ENCODE assay signal across 20 cellular contexts in the genomic region with DNA sequence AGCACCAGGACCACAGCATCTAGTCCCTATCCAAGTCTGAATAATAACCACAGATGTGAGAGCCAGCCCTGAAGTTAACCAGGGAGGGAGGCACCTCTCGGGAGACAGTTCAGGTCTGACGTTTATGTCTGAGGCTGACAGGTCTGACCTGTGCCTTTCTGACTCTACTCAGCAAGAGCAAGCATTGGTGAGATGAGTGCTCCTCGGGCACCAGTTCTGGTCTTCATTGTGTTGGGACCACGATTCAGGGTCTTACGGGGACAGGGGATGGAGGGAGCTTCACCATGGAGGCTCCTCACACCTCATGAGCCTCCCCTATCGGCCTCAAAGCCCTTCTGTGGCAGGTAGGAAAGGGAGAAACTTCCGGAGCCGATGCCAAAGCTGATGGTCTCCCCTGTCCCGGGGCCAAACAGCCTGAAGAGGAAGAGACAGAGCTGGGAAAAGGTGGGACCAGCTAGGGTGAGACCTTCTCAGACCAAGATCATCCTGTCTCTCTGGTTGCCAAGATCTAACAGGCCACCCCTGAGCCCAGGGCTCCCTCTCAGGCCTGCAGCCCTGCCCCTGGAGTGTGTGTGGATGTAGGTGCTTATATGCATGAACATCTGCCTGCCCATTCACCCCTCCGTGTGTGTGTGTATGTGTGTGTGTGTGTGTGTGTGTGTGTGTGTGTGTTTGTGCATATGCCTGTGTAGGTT.
A peak's percentile ranks its signal among the peaks of the same experiment; 100 is the strongest.
DNase-seq lines count a peak whose midpoint lies in the region; ATAC-seq, FAIRE-seq and TF ChIP-seq lines count a peak whose summit lies in the region.
"Had no signal": no experiment of that assay in that cellular context is flagged by ENCODE, and none has a peak within 500 bp of the region (broad histone marks: within the 10 kb centered on the region; RNA-seq: fewer than 3 reads in every experiment).

No MANE protein-coding gene starts in this region.

- H4K8ac ChIP-seq in H9 (replicated peaks; ENCODE audit: insufficient read length, low read depth, low read length): no peak overlapping the region

- H3K79me1 ChIP-seq in H9 (ENCODE audit: insufficient read depth, low read depth, low read length, poor library complexity, severe bottlenecking): no peaks in the 10 kb centered on the region

- no peak overlapping the region for H3K18ac ChIP-seq in H9 (ENCODE audit: insufficient read length, low read depth, low read length)

- no peak overlapping the region for H4K91ac ChIP-seq in H9 (ENCODE audit: insufficient read length, low read depth, low read length)

- no peak overlapping the region for H2BK5ac ChIP-seq in H9 (ENCODE audit: insufficient read length, low read length)

- H2BK12ac ChIP-seq in H9 (ENCODE audit: insufficient read length, low read depth, low read length): no peak overlapping the region

- no peak overlapping the region for H3K27ac Mint-ChIP-seq in H9
- H3K27ac Mint-ChIP-seq: B cell; CD4-positive, alpha-beta T cell had no signal

- H3K56ac ChIP-seq in H9 (ENCODE audit: insufficient read length, low read depth, low read length): no peak overlapping the region

- no peak overlapping the region for H3T11ph ChIP-seq in H9 (ENCODE audit: low read length)

- no peak overlapping the region for H2BK120ac ChIP-seq in H9 (ENCODE audit: low read depth, low read length, poor library complexity, severe bottlenecking)

- no peak overlapping the region for H3K14ac ChIP-seq in H9 (ENCODE audit: insufficient read depth, low read length)

- no peaks in the 10 kb centered on the region for H3K27me3 Mint-ChIP-seq in H9 (ENCODE audit: low read depth)
- H3K27me3 Mint-ChIP-seq: CD4-positive, alpha-beta T cell had no signal

- no peak for FAIRE-seq in kidney (lab: Jason Lieb, UNC)
- FAIRE-seq: GM12878 had no signal

- H2BK15ac ChIP-seq in H9 (ENCODE audit: low read depth, low read length): no peak overlapping the region

- intact Hi-C loops in spleen (cut with DNase I; ENCODE audit: low total_unique reads): no loop called here
- intact Hi-C loops in kidney (cut with DNase I): no loop called here
- intact Hi-C loops in upper lobe of right lung (cut with DNase I): no loop called here

- no peaks in the 10 kb centered on the region for H3K79me2 ChIP-seq in DND-41 (ENCODE audit: insufficient read depth, low read length)
- H3K79me2 ChIP-seq in H9 (ENCODE audit: insufficient read depth, low read length): no peaks in the 10 kb centered on the region

- no peak overlapping the region for H4K5ac ChIP-seq in H9 (ENCODE audit: insufficient read length, low read depth, low read length)

- ATAC-seq in DND-41 (ENCODE audit: insufficient read depth, low read depth) (0 out of 3 replicates have a peak, but pooled peaks have one; percentile 23), HG03108 (IDR thresholded peaks at IDR 0.05; ENCODE audit: unreplicated experiment) (no peak), upper lobe of right lung (no peak)
- ATAC-seq: GM12878 had no signal

- H4K20me1 ChIP-seq in DND-41 (ENCODE audit: insufficient read depth, low read length) (0 out of 2 replicates have a peak, but pooled peaks cover 2% of the 10 kb centered on the region), H9 (ENCODE audit: control insufficient read depth, insufficient read depth, insufficient read length) (no peaks in the 10 kb centered on the region)

- H3K27ac ChIP-seq in DND-41 (ENCODE audit: low read length) (no peak overlapping the region), H9 (ENCODE audit: insufficient read length, low read depth, low read length) (no peak overlapping the region), spleen (no peak overlapping the region), kidney (ENCODE audit: low read depth in 2 of 2, low read length in 2 of 2) (no peak overlapping the region), upper lobe of right lung (no peak overlapping the region)
- H3K27ac ChIP-seq: PC-9, SJSA1 had no signal

- no peak overlapping the region for H3K4ac ChIP-seq in H9 (ENCODE audit: low read depth, low read length)

- no peak overlapping the region for H2BK20ac ChIP-seq in H9 (ENCODE audit: low read depth, low read length, poor library complexity, severe bottlenecking)

- TF ChIP-seq CTCF in DND-41 (IDR thresholded peaks at IDR 0.05; ENCODE audit: borderline replicate concordance, extremely low read depth, low read length, poor library complexity, severe bottlenecking) (no peak), H9 (conservative IDR thresholded peaks at IDR 0.05) (no peak), spleen (IDR thresholded peaks at IDR 0.05 in 8 of 11, conservative IDR thresholded peaks at IDR 0.05 in 3 of 11) (no peak), kidney (IDR thresholded peaks at IDR 0.05; ENCODE audit: borderline replicate concordance, extremely low read depth, insufficient read depth) (no peak), upper lobe of right lung (IDR thresholded peaks at IDR 0.05) (no peak)

- H3K23ac ChIP-seq in H9 (ENCODE audit: insufficient read length, low read depth, low read length): no peak overlapping the region

- DNase-seq in DND-41 (peak; percentile 5), H9 (peak; percentile 12), islet precursor cell (peak; percentile 48), spleen (peak; percentile 49), kidney (no peak), upper lobe of right lung (no peak)
- DNase-seq: Calu3; CD4-positive, alpha-beta T cell; DMS53; NCI-H1048; NCI-H1436 treated with DMSO at 0.1 percent for 48 hours; NCI-H2029 treated with DMSO at 0.1 percent for 48 hours; NCI-H2171 treated with DMSO at 0.1 percent for 48 hours; NCI-H446 treated with DMSO at 0.1 percent for 48 hours; NCI-H774; PC-9 had no signal

- peaks cover 0 to 3% of the 10 kb centered on the region in 2 experiments; a peak in 4 of 5 replicates for H3K9me3 Mint-ChIP-seq in H9

- no peak overlapping the region for H3K9ac ChIP-seq in DND-41 (ENCODE audit: low read depth, low read length)
- no peak overlapping the region for H3K9ac ChIP-seq in H9 (ENCODE audit: extremely low read depth, insufficient read length, low read length)
- H3K9ac ChIP-seq in kidney (ENCODE audit: low read length in 2 of 2): no peak overlapping the region

- H3K36me3 ChIP-seq in DND-41 (ENCODE audit: insufficient read depth, low read length) (no peaks in the 10 kb centered on the region), spleen (no peaks in the 10 kb centered on the region), kidney (ENCODE audit: control insufficient read depth in 1 of 2, insufficient read depth in 2 of 2, low read length in 2 of 2) (no peaks in the 10 kb centered on the region), upper lobe of right lung (no peaks in the 10 kb centered on the region)
- H3K36me3 ChIP-seq: SJSA1 had no signal

- H3K4me1 ChIP-seq in DND-41 (ENCODE audit: insufficient read depth, low read length) (no peaks in the 10 kb centered on the region), H9 (ENCODE audit: insufficient read depth, low read length) (no peaks in the 10 kb centered on the region; the same call in 1 of the 2 replicates), spleen (no peaks in the 10 kb centered on the region), kidney (ENCODE audit: control insufficient read depth in 1 of 2, insufficient read depth in 1 of 2, low read depth in 1 of 2, low read length in 2 of 2) (no peaks in the 10 kb centered on the region), upper lobe of right lung (no peaks in the 10 kb centered on the region)

- H2AFZ ChIP-seq in DND-41 (ENCODE audit: low read depth, low read length) (no peak overlapping the region), H9 (ENCODE audit: low read length) (no peak overlapping the region)
- H2AFZ ChIP-seq: PC-9 had no signal

- H3K4me2 ChIP-seq in DND-41 (ENCODE audit: insufficient read depth, low read length): no peak overlapping the region
- H3K4me2 ChIP-seq in H9 (ENCODE audit: insufficient read depth, insufficient read length, low read length): no peak overlapping the region
- H3K4me2 ChIP-seq: PC-9 had no signal

- H3K4me3 Mint-ChIP-seq in H9: no peak overlapping the region
- H3K4me3 Mint-ChIP-seq: B cell; CD4-positive, alpha-beta T cell had no signal

- H3K27me3 ChIP-seq in DND-41 (ENCODE audit: insufficient read depth, low read length, poor library complexity): no peaks in the 10 kb centered on the region
- no peaks in the 10 kb centered on the region for H3K27me3 ChIP-seq in H9 (ENCODE audit: insufficient read depth, low read length)
- H3K27me3 ChIP-seq in spleen (replicated peaks in 1 of 7): no peaks in the 10 kb centered on the region
- H3K27me3 ChIP-seq in upper lobe of right lung: no peaks in the 10 kb centered on the region
- H3K27me3 ChIP-seq: SJSA1 had no signal

- no peak overlapping the region for H3K4me3 ChIP-seq in DND-41 (ENCODE audit: low read depth in 1 of 2, low read length in 2 of 2)
- no peak overlapping the region for H3K4me3 ChIP-seq in spleen
- H3K4me3 ChIP-seq in kidney (ENCODE audit: low read length in 2 of 2): no peak overlapping the region
- no peak overlapping the region for H3K4me3 ChIP-seq in upper lobe of right lung
- H3K4me3 ChIP-seq: GM12878, PC-9, SJSA1 had no signal

- H3K9me3 ChIP-seq in DND-41 (ENCODE audit: insufficient read depth, low read length, severe bottlenecking) (peaks cover 12% of the 10 kb centered on the region), H9 (ENCODE audit: control insufficient read depth, low read depth, low read length) (no peaks in the 10 kb centered on the region), spleen (peaks cover 0 to 20% (median 17%) of the 10 kb centered on the region in 8 donors), kidney (ENCODE audit: control insufficient read depth in 1 of 2, low read length in 2 of 2) (no peaks in the 10 kb centered on the region), upper lobe of right lung (no peaks in the 10 kb centered on the region)
- H3K9me3 ChIP-seq: SJSA1 had no signal

- H3K4me1 Mint-ChIP-seq in H9: peaks cover 11 to 23% of the 10 kb centered on the region in 2 experiments
- H3K4me1 Mint-ChIP-seq: B cell had no signal

- H3K36me3 Mint-ChIP-seq in H9 (ENCODE audit: insufficient read depth in 1 of 3, low read depth in 3 of 3): peaks cover 0 to 4% (median 0%) of the 10 kb centered on the region in 3 experiments; a peak in 1 of 7 replicates

- H2AK5ac ChIP-seq in H9 (ENCODE audit: insufficient read length, low read length): no peak overlapping the region

- no peak for TF ChIP-seq POLR2A in spleen (IDR thresholded peaks at IDR 0.05)

- H3K23me2 ChIP-seq in H9 (ENCODE audit: insufficient read length, low read depth, low read length, poor library complexity, severe bottlenecking): no peaks in the 10 kb centered on the region

- WGBS in H9 (ENCODE audit: extremely low coverage, insufficient read length, low lambda C conversion rate): no CpG with 5 or more reads among the region's 10 CpGs
- WGBS in spleen, 5 donors: 83 to 95% (median 90%) methylated on average over 9 to 10 of the region's 10 CpGs

Comparison
In these comparisons a context has a peak if more than half of its experiments do, and no peak if none do; other contexts are left out.
1. DNase-seq: peak in DND-41 (single experiment), H9 (single experiment), islet precursor cell (single experiment) and spleen (single experiment); none in kidney (single experiment) and upper lobe of right lung (single experiment).